2 cellular contexts compared by ENCODE assay signal in the genomic region with DNA sequence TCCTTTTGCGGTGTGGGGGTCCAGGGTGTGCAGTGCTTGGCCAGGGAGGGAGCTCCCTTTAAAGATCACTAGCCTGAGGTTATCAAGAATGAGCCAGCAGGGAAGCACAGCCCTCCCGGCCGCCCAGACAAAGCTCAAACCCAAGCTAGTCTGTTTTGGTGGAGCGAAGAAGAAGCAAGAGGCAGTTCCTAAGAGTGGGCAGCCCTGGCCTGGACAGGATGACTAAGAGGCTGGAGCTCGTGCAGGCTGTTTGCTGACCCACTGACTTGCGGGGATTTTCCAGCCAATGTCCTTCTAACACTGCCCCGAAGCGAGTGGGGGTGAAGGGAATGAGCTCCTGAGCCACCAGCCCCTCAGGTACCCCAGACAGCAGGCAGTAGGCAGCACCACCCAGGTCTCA.
TF ChIP-seq lines count a peak whose summit lies in the region.

No MANE protein-coding gene starts in this region.

TF ChIP-seq in SK-N-SH, 30 proteins besides CTCF, POLR2A, EP300 and RAD21 (continued from another document):
- TF ChIP-seq ELF1 (IDR thresholded peaks at IDR 0.05) (no peak), FOXM1 (IDR thresholded peaks at IDR 0.05; ENCODE audit: low read depth) (no peak), RCOR1 (IDR thresholded peaks at IDR 0.05; ENCODE audit: low read length) (no peak), RXRA (IDR thresholded peaks at IDR 0.05; ENCODE audit: borderline replicate concordance, low read depth) (no peak), TAF1 (IDR thresholded peaks at IDR 0.05; ENCODE audit: borderline replicate concordance, low read depth, low read length) (no peak), USF2 (IDR thresholded peaks at IDR 0.05; ENCODE audit: borderline replicate concordance, low read depth, low read length) (no peak), MEF2A (IDR thresholded peaks at IDR 0.05; ENCODE audit: borderline replicate concordance, low read depth) (no peak), IRF3 (IDR thresholded peaks at IDR 0.05; ENCODE audit: low read depth, low read length) (no peak), MXI1 (IDR thresholded peaks at IDR 0.05; ENCODE audit: low read depth, low read length) (no peak), NRF1 (IDR thresholded peaks at IDR 0.05; ENCODE audit: low read depth, low read length) (no peak)
- TF ChIP-seq, protein P1, sequence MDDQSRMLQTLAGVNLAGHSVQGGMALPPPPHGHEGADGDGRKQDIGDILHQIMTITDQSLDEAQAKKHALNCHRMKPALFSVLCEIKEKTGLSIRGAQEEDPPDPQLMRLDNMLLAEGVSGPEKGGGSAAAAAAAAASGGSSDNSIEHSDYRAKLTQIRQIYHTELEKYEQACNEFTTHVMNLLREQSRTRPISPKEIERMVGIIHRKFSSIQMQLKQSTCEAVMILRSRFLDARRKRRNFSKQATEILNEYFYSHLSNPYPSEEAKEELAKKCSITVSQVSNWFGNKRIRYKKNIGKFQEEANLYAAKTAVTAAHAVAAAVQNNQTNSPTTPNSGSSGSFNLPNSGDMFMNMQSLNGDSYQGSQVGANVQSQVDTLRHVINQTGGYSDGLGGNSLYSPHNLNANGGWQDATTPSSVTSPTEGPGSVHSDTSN (IDR thresholded peaks at IDR 0.05), result no peak
- TF ChIP-seq, protein P2, sequence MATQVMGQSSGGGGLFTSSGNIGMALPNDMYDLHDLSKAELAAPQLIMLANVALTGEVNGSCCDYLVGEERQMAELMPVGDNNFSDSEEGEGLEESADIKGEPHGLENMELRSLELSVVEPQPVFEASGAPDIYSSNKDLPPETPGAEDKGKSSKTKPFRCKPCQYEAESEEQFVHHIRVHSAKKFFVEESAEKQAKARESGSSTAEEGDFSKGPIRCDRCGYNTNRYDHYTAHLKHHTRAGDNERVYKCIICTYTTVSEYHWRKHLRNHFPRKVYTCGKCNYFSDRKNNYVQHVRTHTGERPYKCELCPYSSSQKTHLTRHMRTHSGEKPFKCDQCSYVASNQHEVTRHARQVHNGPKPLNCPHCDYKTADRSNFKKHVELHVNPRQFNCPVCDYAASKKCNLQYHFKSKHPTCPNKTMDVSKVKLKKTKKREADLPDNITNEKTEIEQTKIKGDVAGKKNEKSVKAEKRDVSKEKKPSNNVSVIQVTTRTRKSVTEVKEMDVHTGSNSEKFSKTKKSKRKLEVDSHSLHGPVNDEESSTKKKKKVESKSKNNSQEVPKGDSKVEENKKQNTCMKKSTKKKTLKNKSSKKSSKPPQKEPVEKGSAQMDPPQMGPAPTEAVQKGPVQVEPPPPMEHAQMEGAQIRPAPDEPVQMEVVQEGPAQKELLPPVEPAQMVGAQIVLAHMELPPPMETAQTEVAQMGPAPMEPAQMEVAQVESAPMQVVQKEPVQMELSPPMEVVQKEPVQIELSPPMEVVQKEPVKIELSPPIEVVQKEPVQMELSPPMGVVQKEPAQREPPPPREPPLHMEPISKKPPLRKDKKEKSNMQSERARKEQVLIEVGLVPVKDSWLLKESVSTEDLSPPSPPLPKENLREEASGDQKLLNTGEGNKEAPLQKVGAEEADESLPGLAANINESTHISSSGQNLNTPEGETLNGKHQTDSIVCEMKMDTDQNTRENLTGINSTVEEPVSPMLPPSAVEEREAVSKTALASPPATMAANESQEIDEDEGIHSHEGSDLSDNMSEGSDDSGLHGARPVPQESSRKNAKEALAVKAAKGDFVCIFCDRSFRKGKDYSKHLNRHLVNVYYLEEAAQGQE (IDR thresholded peaks at IDR 0.05; ENCODE audit: low read depth, low read length), result no peak

TF ChIP-seq in SK-N-SH treated with all-trans-retinoic acid at 6 μM for 48 hours, 23 proteins besides CTCF, POLR2A, EP300 and RAD21 (continued from another document):
- TF ChIP-seq POU6F1 (CRISPR knock-in tag; IDR thresholded peaks at IDR 0.05; ENCODE audit: borderline replicate concordance, low read depth), result no peak
- TF ChIP-seq ZFP30 (CRISPR knock-in tag; IDR thresholded peaks at IDR 0.05), result no peak
- TF ChIP-seq CSDC2 (CRISPR knock-in tag; IDR thresholded peaks at IDR 0.05), result no peak
- TF ChIP-seq TOX (CRISPR knock-in tag; IDR thresholded peaks at IDR 0.05; ENCODE audit: borderline replicate concordance), result no peak
- no peak for TF ChIP-seq OSR1 (CRISPR knock-in tag; IDR thresholded peaks at IDR 0.05)
- TF ChIP-seq PPARA (CRISPR knock-in tag; IDR thresholded peaks at IDR 0.05; ENCODE audit: borderline replicate concordance), result no peak
- TF ChIP-seq ZNF565 (CRISPR knock-in tag; conservative IDR thresholded peaks at IDR 0.05; ENCODE audit: low read depth), result no peak
- no peak for TF ChIP-seq RARB (CRISPR knock-in tag; IDR thresholded peaks at IDR 0.05)
- TF ChIP-seq TCF4 (CRISPR knock-in tag; IDR thresholded peaks at IDR 0.05; ENCODE audit: borderline replicate concordance), result no peak
